In the genomic region with DNA sequence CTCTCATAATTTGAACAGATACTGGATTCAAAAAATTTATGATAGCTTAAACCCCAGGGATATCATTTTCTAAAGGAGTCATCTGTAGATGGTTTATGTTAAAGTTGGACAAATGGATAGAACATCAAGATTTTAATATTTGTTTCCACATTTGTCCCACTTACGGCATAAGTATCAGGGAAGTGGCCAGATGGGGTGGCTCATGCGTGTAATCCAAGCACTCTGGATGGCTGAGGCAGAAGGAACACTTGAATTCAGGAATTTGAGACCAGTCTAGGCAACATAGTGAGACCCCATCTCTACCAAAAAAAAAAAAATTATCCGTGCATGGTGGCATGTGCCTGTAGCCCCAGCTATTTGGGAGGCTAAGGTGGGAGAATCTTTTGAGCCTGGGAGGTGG, we compare ENCODE assay signal across 27 cellular contexts.
"Had no signal": no experiment of that assay in that cellular context is flagged by ENCODE, and none has a peak within 500 bp of the region (broad histone marks: within the 10 kb centered on the region; RNA-seq: fewer than 3 reads in every experiment).

No MANE protein-coding gene starts in this region.

- DNase-seq: hippocampal formation; kidney glomerular epithelial cell; left colon; left lung; mesendoderm; naive B cell; natural killer cell; nephron progenitor cell; occipital lobe; right lobe of liver; stimulated activated CD4-positive, alpha-beta T cell treated with anti-CD3 and anti-CD28 coated beads, Interleukin-1b, Interleukin-23, amount 100 ng/mL, for 48 hours; stimulated activated CD4-positive, alpha-beta T cell treated with anti-CD3 and anti-CD28 coated beads, Interleukin-2, amount 100 ng/mL, for 48 hours; stimulated activated CD4-positive, alpha-beta T cell treated with anti-CD3 and anti-CD28 coated beads, Interleukin-4, amount 100 ng/mL, for 4 hours; stimulated activated CD8-positive, alpha-beta memory T cell treated with anti-CD3 and anti-CD28 coated beads, Interleukin-4, amount 100 ng/mL, for 48 hours; stimulated activated naive CD4-positive, alpha-beta T cell treated with Interleukin-2 at 50 U/mL for 16 hours; stimulated activated naive CD8-positive, alpha-beta T cell treated with anti-CD3 and anti-CD28 coated beads, Interleukin-15, amount 100 ng/mL, for 72 hours; testis; thyroid gland; transverse colon; upper lobe of left lung had no signal

- H3K27ac ChIP-seq: left lung, neural progenitor cell, neutrophil, parathyroid adenoma, right atrium auricular region, right lobe of liver, testis, thyroid gland, transverse colon, upper lobe of left lung, vagina had no signal

- H3K9me3 ChIP-seq: neutrophil, right atrium auricular region, right lobe of liver, testis, thyroid gland, transverse colon, upper lobe of left lung, vagina had no signal

- H3K27me3 ChIP-seq: left lung, neural progenitor cell, neutrophil, right atrium auricular region, right lobe of liver, testis, thyroid gland, transverse colon, upper lobe of left lung, vagina had no signal

- H3K36me3 ChIP-seq: left lung, neural progenitor cell, neutrophil, right atrium auricular region, right lobe of liver, thyroid gland, transverse colon, upper lobe of left lung, vagina had no signal

- H3K4me3 ChIP-seq: left lung, lung, neural progenitor cell, right atrium auricular region, right lobe of liver, smooth muscle cell, testis, thyroid gland, transverse colon, upper lobe of left lung, vagina had no signal

- H3K4me1 ChIP-seq: left lung, parathyroid adenoma, right atrium auricular region, right lobe of liver, testis, thyroid gland, transverse colon, upper lobe of left lung, vagina had no signal
